Comparison of ENCODE assay signal across 17 cellular contexts in the genomic region with DNA sequence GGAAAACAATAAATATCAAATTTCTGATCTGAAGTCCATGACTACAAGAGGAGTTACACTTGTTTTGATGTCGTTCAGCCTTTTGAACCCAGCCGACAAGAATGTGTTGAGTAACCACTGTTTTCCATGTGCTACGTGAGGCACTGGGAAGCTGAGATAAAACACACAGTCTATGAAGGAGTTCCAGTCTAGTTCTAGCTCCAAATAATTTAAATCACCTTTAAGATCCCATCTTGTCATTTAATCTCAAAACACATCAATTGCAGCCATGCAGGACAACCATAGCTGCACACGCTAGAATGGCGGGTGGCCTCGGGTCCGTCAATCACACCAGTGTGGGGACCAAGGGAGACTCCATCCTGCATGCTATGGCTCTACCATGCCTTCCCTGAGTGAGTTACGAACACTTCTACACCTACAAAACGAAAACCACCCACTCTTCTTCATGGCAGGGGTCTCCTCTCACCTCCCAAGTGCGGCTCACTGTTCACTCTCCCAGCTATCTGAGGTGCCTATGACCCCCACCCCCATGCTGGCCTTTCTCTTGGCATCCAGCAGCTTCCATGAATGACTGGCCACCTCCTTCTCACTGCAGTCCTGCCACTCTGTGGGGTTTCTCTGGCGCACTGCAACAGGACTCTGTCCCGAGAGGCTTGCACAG. TPM values are rescaled to one million over a fixed set of nuclear protein-coding genes. Genes with fewer than 3 reads are reported as not detected.
DNase-seq lines count a peak whose midpoint lies in the region; ATAC-seq and TF ChIP-seq lines count a peak whose summit lies in the region.
"Had no signal": no experiment of that assay in that cellular context is flagged by ENCODE, and none has a peak within 500 bp of the region (broad histone marks: within the 10 kb centered on the region; RNA-seq: fewer than 3 reads in every experiment).

No MANE protein-coding gene starts in this region.

- H3K9ac ChIP-seq in mammary epithelial cell (ENCODE audit: insufficient read depth, low read length): peak overlapping the region; percentile 76

- peaks cover 24% of the 10 kb centered on the region for H3K36me3 ChIP-seq in mammary epithelial cell (ENCODE audit: insufficient read depth, low read length)
- H3K36me3 ChIP-seq in stomach: peaks cover 0 to 4% (median 0%) of the 10 kb centered on the region in 4 donors
- H3K36me3 ChIP-seq in CD4-positive, alpha-beta memory T cell (ENCODE audit: insufficient read depth, low read length): no peaks in the 10 kb centered on the region

- H3K9me3 ChIP-seq in mammary epithelial cell (replicated peaks; ENCODE audit: insufficient read depth, low read length) (no peaks in the 10 kb centered on the region), right cardiac atrium (ENCODE audit: control insufficient read depth, low read length) (no peaks in the 10 kb centered on the region), stomach (no peaks in the 10 kb centered on the region)
- no peaks in the 10 kb centered on the region for H3K9me3 ChIP-seq in CD4-positive, alpha-beta memory T cell (ENCODE audit: control insufficient read depth in 1 of 2, low read length in 2 of 2)

- H3K9me3 Mint-ChIP-seq in CD4-positive, alpha-beta memory T cell: no peaks in the 10 kb centered on the region
- H3K9me3 Mint-ChIP-seq: activated naive CD8-positive, alpha-beta T cell treated with anti-CD3 and anti-CD28 coated beads for 36 hours; neural crest cell had no signal

- peak overlapping the region; percentile 92 for H3K27ac ChIP-seq in mammary epithelial cell (ENCODE audit: insufficient read depth, low read depth, low read length)
- peak overlapping the region; percentile 2 for H3K27ac ChIP-seq in right cardiac atrium (ENCODE audit: low read length)
- H3K27ac ChIP-seq in stomach: peak overlapping the region; percentile 18 to 96 (median 96)
- no peak overlapping the region for H3K27ac ChIP-seq in CD4-positive, alpha-beta memory T cell (ENCODE audit: low read depth, low read length)
- H3K27ac ChIP-seq: 22Rv1, VCaP had no signal

- DNase-seq in DMS53 (lab: John Stamatoyannopoulos, UW): peak; percentile 33
- DNase-seq in DMS53 treated with DMSO at 0.1 percent for 48 hours (lab: John Stamatoyannopoulos, UW; ENCODE audit: unreplicated experiment): no peak
- no peak for DNase-seq in mammary epithelial cell
- no peak for DNase-seq in right cardiac atrium
- DNase-seq in stomach: no peak
- no peak for DNase-seq in CD4-positive, alpha-beta memory T cell
- no peak for DNase-seq in SK-N-DZ (ENCODE audit: low spot score)
- DNase-seq: activated naive CD8-positive, alpha-beta T cell treated with anti-CD3 and anti-CD28 coated beads for 36 hours; head of caudate nucleus; KG1; NCI-H526 treated with DMSO at 0.1 percent for 48 hours; stimulated activated CD4-positive, alpha-beta T cell treated with anti-CD3 and anti-CD28 coated beads, Interleukin-12 subunit alpha, Interleukin-12 subunit beta, amount 100 ng/mL, for 4 hours had no signal

- H3K27me3 ChIP-seq in mammary epithelial cell (ENCODE audit: insufficient read depth, low read length) (no peaks in the 10 kb centered on the region), right cardiac atrium (ENCODE audit: control insufficient read depth, insufficient read depth) (no peaks in the 10 kb centered on the region), stomach (peaks cover 0 to 29% (median 11%) of the 10 kb centered on the region in 3 donors)
- H3K27me3 ChIP-seq in CD4-positive, alpha-beta memory T cell (ENCODE audit: insufficient read depth, low read length): no peaks in the 10 kb centered on the region

- no peak overlapping the region for H3K4me3 Mint-ChIP-seq in CD4-positive, alpha-beta memory T cell
- H3K4me3 Mint-ChIP-seq: activated naive CD8-positive, alpha-beta T cell treated with anti-CD3 and anti-CD28 coated beads for 36 hours had no signal

- peaks cover 84% of the 10 kb centered on the region for H3K79me2 ChIP-seq in mammary epithelial cell (ENCODE audit: insufficient read depth, low read length)

- BruUV-seq in mammary epithelial cell (replicated peaks; lab: Mats Ljungman, UMichigan): no TSS peak

- H3K4me2 ChIP-seq in mammary epithelial cell (ENCODE audit: insufficient read depth, low read depth, low read length): peak overlapping the region; percentile 77

- H3K4me3 ChIP-seq in mammary epithelial cell (replicated peaks in 1 of 3; ENCODE audit: insufficient read depth in 1 of 3, low read depth in 2 of 3, low read length in 3 of 3): peak overlapping the region; percentile 30 to 96 (median 42)
- H3K4me3 ChIP-seq in right cardiac atrium (ENCODE audit: low read length): no peak overlapping the region
- peak overlapping the region; percentile 0 to 68 (median 42) for H3K4me3 ChIP-seq in stomach
- no peak overlapping the region for H3K4me3 ChIP-seq in CD4-positive, alpha-beta memory T cell (ENCODE audit: low read length in 2 of 2)

- TF ChIP-seq CTCF in mammary epithelial cell (conservative IDR thresholded peaks at IDR 0.05 in 1 of 2, IDR thresholded peaks at IDR 0.05 in 1 of 2; ENCODE audit: extremely low read depth in 1 of 2, insufficient read depth in 1 of 2, low read depth in 1 of 2, low read length in 2 of 2) (no peak), stomach (IDR thresholded peaks at IDR 0.05) (no peak)

- TF ChIP-seq POLR2A in stomach (IDR thresholded peaks at IDR 0.05): no peak

- TF ChIP-seq EP300 in stomach (IDR thresholded peaks at IDR 0.05): no peak

- H4K20me1 ChIP-seq in mammary epithelial cell (ENCODE audit: insufficient read depth, low read length): peaks cover 7% of the 10 kb centered on the region

- no peak for ATAC-seq in right cardiac atrium
- no peak for ATAC-seq in HG02970 (IDR thresholded peaks at IDR 0.05; ENCODE audit: low FRiP score, unreplicated experiment)
- ATAC-seq: left lobe of liver had no signal

- H3K4me1 ChIP-seq in mammary epithelial cell (ENCODE audit: insufficient read depth, low read length): peaks cover 67% of the 10 kb centered on the region
- H3K4me1 ChIP-seq in right cardiac atrium (ENCODE audit: control insufficient read depth, insufficient read depth, low read length): peaks cover 14% of the 10 kb centered on the region
- H3K4me1 ChIP-seq in stomach: peaks cover 25 to 74% (median 63%) of the 10 kb centered on the region in 4 donors
- peaks cover 13% of the 10 kb centered on the region for H3K4me1 ChIP-seq in CD4-positive, alpha-beta memory T cell (ENCODE audit: insufficient read depth, low read length)

- POLR2A ChIA-PET in CD4-positive, alpha-beta memory T cell (lab: Charles Lee; ENCODE audit: partially characterized antibody): no interaction called here

- H3K27ac Mint-ChIP-seq in CD4-positive, alpha-beta memory T cell: no peak overlapping the region
- H3K27ac Mint-ChIP-seq: activated naive CD8-positive, alpha-beta T cell treated with anti-CD3 and anti-CD28 coated beads for 36 hours had no signal

- H3K4me1 Mint-ChIP-seq in CD4-positive, alpha-beta memory T cell: peaks cover 0 to 10% (median 5%) of the 10 kb centered on the region in 4 donors

- dilution Hi-C loops in mammary epithelial cell (cut with HindIII; ENCODE audit: low sequenced_read_pairs): no loop called here

- CTCF ChIA-PET in mammary epithelial cell (lab: Charles Lee; ENCODE audit: low non-redundant PET): interaction anchor here (0.6 kb wide), 1 partner anchor 146 kb away, joined by 14 read pairs; no protein-coding TSS in a partner anchor
- CTCF ChIA-PET in CD4-positive, alpha-beta memory T cell (lab: Charles Lee; ENCODE audit: partially characterized antibody): no interaction called here

- intact Hi-C loops in mammary epithelial cell (cut with micrococcal nuclease): no loop called here
- intact Hi-C loops in right cardiac atrium (cut with DNase I): no loop called here
- intact Hi-C loops in stomach (cut with DNase I; ENCODE audit: low total_unique reads): no loop called here
- intact Hi-C loops in CD4-positive, alpha-beta memory T cell (cut with micrococcal nuclease): no loop called here

- H3K27me3 Mint-ChIP-seq in CD4-positive, alpha-beta memory T cell: peaks cover 13 to 22% of the 10 kb centered on the region in 2 donors

- H2AFZ ChIP-seq in mammary epithelial cell (ENCODE audit: low read depth, low read length): no peak overlapping the region

- 8% methylated on average over 12 of the region's 12 CpGs for WGBS in mammary epithelial cell (ENCODE audit: low coverage, missing lambda C conversion rate)
- 76% methylated on average over 12 of the region's 12 CpGs for WGBS in right cardiac atrium
- 65 to 75% (median 72%) methylated on average over 12 of the region's 12 CpGs for WGBS in stomach, 5 donors

- no peaks in the 10 kb centered on the region for H3K36me3 Mint-ChIP-seq in CD4-positive, alpha-beta memory T cell

- in situ Hi-C loops in mammary epithelial cell (cut with MboI; ENCODE audit: low sequenced_read_pairs in 2 of 2): no loop called here

RNA-seq across cellular contexts. Expression of a gene that starts 3.8 kb away (rescaled TPM):
- total RNA-seq in mammary epithelial cell: 100 to 1,000 TPM; 158 to 363 TPM
- polyA plus RNA-seq in mammary epithelial cell: 280 TPM
- 170 TPM for polyA minus RNA-seq in mammary epithelial cell
- 100 to 1,000 TPM; 423 to 631 (median 511) TPM for total RNA-seq in right cardiac atrium
- polyA plus RNA-seq in right cardiac atrium: 410 TPM
- 100 to 1,000 TPM in 1 of 5 donors, 10 to 100 TPM in 4; 42.3 to 118 (median 57.1) TPM for total RNA-seq in stomach
- 100 to 1,000 TPM in 1 of 3 donors, 10 to 100 TPM in 2; 45.7 to 240 (median 84.2) TPM for polyA plus RNA-seq in stomach
- under 1 TPM; 0.23 to 0.33 TPM for total RNA-seq in CD4-positive, alpha-beta memory T cell
- under 1 TPM in 1 of 2 donors, not detected in 1; 0.87 TPM for polyA plus RNA-seq in CD4-positive, alpha-beta memory T cell
- 15.6 and 17.7 TPM in 2 replicates for polyA plus RNA-seq in SK-N-DZ (2014; cell fraction: cytosol; rRNA removed)
- polyA plus RNA-seq in SK-N-DZ (2014; cell fraction: nucleus; rRNA removed): 7.0 and 16.6 TPM in 2 replicates

RNA-seq across cellular contexts. Expression of a gene that starts 57.7 kb away (rescaled TPM):
- total RNA-seq in mammary epithelial cell: 10 to 100 TPM; 16.5 TPM
- 8.7 TPM for polyA plus RNA-seq in mammary epithelial cell
- polyA minus RNA-seq in mammary epithelial cell: 8.0 TPM
- 10 to 100 TPM; 13.2 to 20.3 (median 17.0) TPM for total RNA-seq in right cardiac atrium
- 15.8 TPM for polyA plus RNA-seq in right cardiac atrium
- total RNA-seq in stomach: 10 to 100 TPM; 10.5 to 22.0 (median 11.3) TPM
- 10 to 100 TPM in 1 of 3 donors, 1 to 10 TPM in 2; 6.3 to 11.2 (median 7.0) TPM for polyA plus RNA-seq in stomach
- total RNA-seq in CD4-positive, alpha-beta memory T cell: 10 to 100 TPM; 29.5 to 29.9 TPM
- polyA plus RNA-seq in CD4-positive, alpha-beta memory T cell: 10 to 100 TPM in 1 of 2 donors, 1 to 10 TPM in 1; 8.7 to 10.9 TPM
- polyA plus RNA-seq in SK-N-DZ (2014; cell fraction: cytosol; rRNA removed): 17.4 and 18.2 TPM in 2 replicates
- polyA plus RNA-seq in SK-N-DZ (2014; cell fraction: nucleus; rRNA removed): 5.3 and 7.7 TPM in 2 replicates

Comparison
In these comparisons a context has a peak if more than half of its experiments do, and no peak if none do; other contexts are left out.
1. H3K4me3 ChIP-seq: peak in mammary epithelial cell (3 of 3) and stomach (4 of 4); none in right cardiac atrium (single experiment) and CD4-positive, alpha-beta memory T cell (0 of 2).
2. RNA of a gene that starts 3.8 kb away (total RNA-seq): 423 to 631 TPM in right cardiac atrium, 158 to 363 TPM in mammary epithelial cell and 42.3 to 118 TPM in stomach; 0.23 to 0.33 TPM in CD4-positive, alpha-beta memory T cell; every median in the first group is over 10 times any median in the second.